1 cellular context compared by ENCODE assay signal in genomic region chr19:488505-489417, GRCh38.
A peak's percentile ranks its signal among the peaks of the same experiment; 100 is the strongest.
TF ChIP-seq lines count a peak whose summit lies in the region.

No MANE protein-coding gene starts in this region.

TF ChIP-seq in HepG2, 621 proteins besides CTCF, POLR2A, EP300 and RAD21 (continued from another document):
- TF ChIP-seq GLMP (CRISPR knock-in tag; IDR thresholded peaks at IDR 0.05; ENCODE audit: borderline replicate concordance) (no peak), ZNF841 (CRISPR knock-in tag; IDR thresholded peaks at IDR 0.05; ENCODE audit: borderline replicate concordance) (no peak), GATAD1 (CRISPR knock-in tag; IDR thresholded peaks at IDR 0.05) (peak; percentile 91), MXD4 (CRISPR knock-in tag; IDR thresholded peaks at IDR 0.05) (peak; percentile 48), ZBTB46 (CRISPR knock-in tag; IDR thresholded peaks at IDR 0.05; ENCODE audit: borderline replicate concordance) (no peak), ZBTB1 (CRISPR knock-in tag; IDR thresholded peaks at IDR 0.05; ENCODE audit: borderline replicate concordance) (no peak), ZNF263 (CRISPR knock-in tag; IDR thresholded peaks at IDR 0.05) (no peak), ZNF354B (CRISPR knock-in tag; IDR thresholded peaks at IDR 0.05) (0 out of 2 replicates have a peak, but pooled peaks have one; percentile 42), CCAR2 (optimal IDR thresholded peaks at IDR 0.05; ENCODE audit: low read depth, low read length) (no peak), RXRA (CRISPR knock-in tag; IDR thresholded peaks at IDR 0.05) (no peak), BCL6 (CRISPR knock-in tag; IDR thresholded peaks at IDR 0.05) (peak; percentile 20; the same call in 1 of the 2 replicates), RARG (CRISPR knock-in tag; IDR thresholded peaks at IDR 0.05; ENCODE audit: low read depth) (no peak), ZNF124 (CRISPR knock-in tag; IDR thresholded peaks at IDR 0.05) (no peak), ARNTL (CRISPR knock-in tag; IDR thresholded peaks at IDR 0.05) (no peak), PHF8 (CRISPR knock-in tag; IDR thresholded peaks at IDR 0.05) (peak; percentile 61), NFE2L2 (IDR thresholded peaks at IDR 0.05; ENCODE audit: low read length) (no peak), ZKSCAN8 (CRISPR knock-in tag; IDR thresholded peaks at IDR 0.05; ENCODE audit: borderline replicate concordance) (no peak), KDM2A (CRISPR knock-in tag; IDR thresholded peaks at IDR 0.05; ENCODE audit: borderline replicate concordance, low read depth) (peak; percentile 80; the same call in 1 of the 2 replicates), MAFF (IDR thresholded peaks at IDR 0.05; ENCODE audit: low read depth, low read length) (no peak), ZNF18 (CRISPR knock-in tag; IDR thresholded peaks at IDR 0.05; ENCODE audit: insufficient replicate concordance) (no peak), SP4 (CRISPR knock-in tag; IDR thresholded peaks at IDR 0.05) (peak; percentile 97), ZBTB3 (CRISPR knock-in tag; IDR thresholded peaks at IDR 0.05; ENCODE audit: borderline replicate concordance, low read depth) (no peak), CHCHD3 (CRISPR knock-in tag; IDR thresholded peaks at IDR 0.05) (no peak), KDM5B (CRISPR knock-in tag; IDR thresholded peaks at IDR 0.05; ENCODE audit: borderline replicate concordance) (peak; percentile 64; the same call in 1 of the 2 replicates), SOX6 (IDR thresholded peaks at IDR 0.05) (no peak), SOX6 (CRISPR knock-in tag; IDR thresholded peaks at IDR 0.05) (no peak; the same call in 1 of the 2 replicates), ZBTB7A (CRISPR knock-in tag; IDR thresholded peaks at IDR 0.05) (no peak), RELA (CRISPR knock-in tag; IDR thresholded peaks at IDR 0.05) (no peak; the same call in 1 of the 2 replicates), ZFAT (CRISPR knock-in tag; conservative IDR thresholded peaks at IDR 0.05) (0 out of 2 replicates have a peak, but pooled peaks have one; percentile 47), HNRNPLL (IDR thresholded peaks at IDR 0.05; ENCODE audit: low read depth, low read length, poor library complexity, severe bottlenecking) (no peak), SMAD3 (CRISPR knock-in tag; IDR thresholded peaks at IDR 0.05) (no peak), ZC3H13 (CRISPR knock-in tag; IDR thresholded peaks at IDR 0.05) (no peak), ARNT (IDR thresholded peaks at IDR 0.05) (no peak), MED1 (CRISPR knock-in tag; IDR thresholded peaks at IDR 0.05) (peak; percentile 71), HNF4G (IDR thresholded peaks at IDR 0.05; ENCODE audit: borderline replicate concordance, low read depth, low read length) (no peak; the same call in 1 of the 2 replicates), HNF4G (CRISPR knock-in tag; IDR thresholded peaks at IDR 0.05; ENCODE audit: borderline replicate concordance, low read depth) (no peak; the same call in 1 of the 2 replicates)
- TF ChIP-seq, protein P1, sequence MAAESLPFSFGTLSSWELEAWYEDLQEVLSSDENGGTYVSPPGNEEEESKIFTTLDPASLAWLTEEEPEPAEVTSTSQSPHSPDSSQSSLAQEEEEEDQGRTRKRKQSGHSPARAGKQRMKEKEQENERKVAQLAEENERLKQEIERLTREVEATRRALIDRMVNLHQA (CRISPR knock-in tag; IDR thresholded peaks at IDR 0.05) = no peak
- TF ChIP-seq, protein P2, sequence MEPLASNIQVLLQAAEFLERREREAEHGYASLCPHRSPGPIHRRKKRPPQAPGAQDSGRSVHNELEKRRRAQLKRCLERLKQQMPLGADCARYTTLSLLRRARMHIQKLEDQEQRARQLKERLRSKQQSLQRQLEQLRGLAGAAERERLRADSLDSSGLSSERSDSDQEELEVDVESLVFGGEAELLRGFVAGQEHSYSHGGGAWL (CRISPR knock-in tag; IDR thresholded peaks at IDR 0.05) = no peak
- TF ChIP-seq, protein P3, sequence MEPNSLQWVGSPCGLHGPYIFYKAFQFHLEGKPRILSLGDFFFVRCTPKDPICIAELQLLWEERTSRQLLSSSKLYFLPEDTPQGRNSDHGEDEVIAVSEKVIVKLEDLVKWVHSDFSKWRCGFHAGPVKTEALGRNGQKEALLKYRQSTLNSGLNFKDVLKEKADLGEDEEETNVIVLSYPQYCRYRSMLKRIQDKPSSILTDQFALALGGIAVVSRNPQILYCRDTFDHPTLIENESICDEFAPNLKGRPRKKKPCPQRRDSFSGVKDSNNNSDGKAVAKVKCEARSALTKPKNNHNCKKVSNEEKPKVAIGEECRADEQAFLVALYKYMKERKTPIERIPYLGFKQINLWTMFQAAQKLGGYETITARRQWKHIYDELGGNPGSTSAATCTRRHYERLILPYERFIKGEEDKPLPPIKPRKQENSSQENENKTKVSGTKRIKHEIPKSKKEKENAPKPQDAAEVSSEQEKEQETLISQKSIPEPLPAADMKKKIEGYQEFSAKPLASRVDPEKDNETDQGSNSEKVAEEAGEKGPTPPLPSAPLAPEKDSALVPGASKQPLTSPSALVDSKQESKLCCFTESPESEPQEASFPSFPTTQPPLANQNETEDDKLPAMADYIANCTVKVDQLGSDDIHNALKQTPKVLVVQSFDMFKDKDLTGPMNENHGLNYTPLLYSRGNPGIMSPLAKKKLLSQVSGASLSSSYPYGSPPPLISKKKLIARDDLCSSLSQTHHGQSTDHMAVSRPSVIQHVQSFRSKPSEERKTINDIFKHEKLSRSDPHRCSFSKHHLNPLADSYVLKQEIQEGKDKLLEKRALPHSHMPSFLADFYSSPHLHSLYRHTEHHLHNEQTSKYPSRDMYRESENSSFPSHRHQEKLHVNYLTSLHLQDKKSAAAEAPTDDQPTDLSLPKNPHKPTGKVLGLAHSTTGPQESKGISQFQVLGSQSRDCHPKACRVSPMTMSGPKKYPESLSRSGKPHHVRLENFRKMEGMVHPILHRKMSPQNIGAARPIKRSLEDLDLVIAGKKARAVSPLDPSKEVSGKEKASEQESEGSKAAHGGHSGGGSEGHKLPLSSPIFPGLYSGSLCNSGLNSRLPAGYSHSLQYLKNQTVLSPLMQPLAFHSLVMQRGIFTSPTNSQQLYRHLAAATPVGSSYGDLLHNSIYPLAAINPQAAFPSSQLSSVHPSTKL (CRISPR knock-in tag; IDR thresholded peaks at IDR 0.05) = 0 out of 2 replicates have a peak, but pooled peaks have one; percentile 31
- TF ChIP-seq, protein P4, sequence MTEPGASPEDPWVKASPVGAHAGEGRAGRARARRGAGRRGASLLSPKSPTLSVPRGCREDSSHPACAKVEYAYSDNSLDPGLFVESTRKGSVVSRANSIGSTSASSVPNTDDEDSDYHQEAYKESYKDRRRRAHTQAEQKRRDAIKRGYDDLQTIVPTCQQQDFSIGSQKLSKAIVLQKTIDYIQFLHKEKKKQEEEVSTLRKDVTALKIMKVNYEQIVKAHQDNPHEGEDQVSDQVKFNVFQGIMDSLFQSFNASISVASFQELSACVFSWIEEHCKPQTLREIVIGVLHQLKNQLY (CRISPR knock-in tag; IDR thresholded peaks at IDR 0.05) = no peak
- TF ChIP-seq, protein P5, sequence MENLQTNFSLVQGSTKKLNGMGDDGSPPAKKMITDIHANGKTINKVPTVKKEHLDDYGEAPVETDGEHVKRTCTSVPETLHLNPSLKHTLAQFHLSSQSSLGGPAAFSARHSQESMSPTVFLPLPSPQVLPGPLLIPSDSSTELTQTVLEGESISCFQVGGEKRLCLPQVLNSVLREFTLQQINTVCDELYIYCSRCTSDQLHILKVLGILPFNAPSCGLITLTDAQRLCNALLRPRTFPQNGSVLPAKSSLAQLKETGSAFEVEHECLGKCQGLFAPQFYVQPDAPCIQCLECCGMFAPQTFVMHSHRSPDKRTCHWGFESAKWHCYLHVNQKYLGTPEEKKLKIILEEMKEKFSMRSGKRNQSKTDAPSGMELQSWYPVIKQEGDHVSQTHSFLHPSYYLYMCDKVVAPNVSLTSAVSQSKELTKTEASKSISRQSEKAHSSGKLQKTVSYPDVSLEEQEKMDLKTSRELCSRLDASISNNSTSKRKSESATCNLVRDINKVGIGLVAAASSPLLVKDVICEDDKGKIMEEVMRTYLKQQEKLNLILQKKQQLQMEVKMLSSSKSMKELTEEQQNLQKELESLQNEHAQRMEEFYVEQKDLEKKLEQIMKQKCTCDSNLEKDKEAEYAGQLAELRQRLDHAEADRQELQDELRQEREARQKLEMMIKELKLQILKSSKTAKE (CRISPR knock-in tag; IDR thresholded peaks at IDR 0.05; ENCODE audit: borderline replicate concordance) = no peak
- TF ChIP-seq, protein P6, sequence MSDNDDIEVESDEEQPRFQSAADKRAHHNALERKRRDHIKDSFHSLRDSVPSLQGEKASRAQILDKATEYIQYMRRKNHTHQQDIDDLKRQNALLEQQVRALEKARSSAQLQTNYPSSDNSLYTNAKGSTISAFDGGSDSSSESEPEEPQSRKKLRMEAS (IDR thresholded peaks at IDR 0.05) = peak; percentile 68
- TF ChIP-seq, protein P7, sequence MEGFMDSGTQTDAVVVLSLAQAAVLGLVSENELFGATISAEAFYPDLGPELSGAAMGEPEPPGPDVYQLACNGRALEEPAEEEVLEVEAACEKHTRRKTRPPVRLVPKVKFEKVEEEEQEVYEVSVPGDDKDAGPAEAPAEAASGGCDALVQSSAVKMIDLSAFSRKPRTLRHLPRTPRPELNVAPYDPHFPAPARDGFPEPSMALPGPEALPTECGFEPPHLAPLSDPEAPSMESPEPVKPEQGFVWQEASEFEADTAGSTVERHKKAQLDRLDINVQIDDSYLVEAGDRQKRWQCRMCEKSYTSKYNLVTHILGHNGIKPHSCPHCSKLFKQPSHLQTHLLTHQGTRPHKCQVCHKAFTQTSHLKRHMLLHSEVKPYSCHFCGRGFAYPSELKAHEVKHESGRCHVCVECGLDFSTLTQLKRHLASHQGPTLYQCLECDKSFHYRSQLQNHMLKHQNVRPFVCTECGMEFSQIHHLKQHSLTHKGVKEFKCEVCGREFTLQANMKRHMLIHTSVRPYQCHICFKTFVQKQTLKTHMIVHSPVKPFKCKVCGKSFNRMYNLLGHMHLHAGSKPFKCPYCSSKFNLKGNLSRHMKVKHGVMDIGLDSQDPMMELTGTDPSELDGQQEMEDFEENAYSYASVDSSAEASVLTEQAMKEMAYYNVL (CRISPR knock-in tag; IDR thresholded peaks at IDR 0.05; ENCODE audit: borderline replicate concordance) = no peak
